ENCODE assay signal across 2 cellular contexts in the genomic region with DNA sequence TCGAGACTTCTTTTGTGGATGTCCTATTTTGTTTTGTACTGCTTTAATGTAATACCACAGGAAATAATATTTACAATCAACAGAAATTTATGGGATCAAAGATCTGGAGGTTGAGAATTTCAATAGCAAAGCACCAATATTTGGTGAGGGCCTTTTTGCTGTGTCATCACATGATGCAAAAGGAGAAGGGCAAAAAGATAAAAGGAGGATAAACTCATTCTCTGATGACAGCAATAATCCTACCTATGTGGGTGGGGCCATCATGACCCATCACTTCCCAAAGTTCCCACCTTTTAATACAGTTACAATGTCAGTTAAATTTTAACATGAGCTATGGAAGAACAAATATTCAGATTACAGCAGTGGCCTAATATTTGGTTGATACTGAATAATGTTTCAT.
TF ChIP-seq lines count a peak whose summit lies in the region.

No MANE protein-coding gene starts in this region.

TF ChIP-seq in HepG2, 621 proteins besides CTCF, POLR2A, EP300 and RAD21:
- TF ChIP-seq MAFF (IDR thresholded peaks at IDR 0.05; ENCODE audit: low read depth, low read length) (peak; percentile 40; the same call in 1 of the 2 replicates), NFE2L2 (IDR thresholded peaks at IDR 0.05; ENCODE audit: low read length) (0 out of 2 replicates have a peak, but pooled peaks have one; percentile 14), MAFK (conservative IDR thresholded peaks at IDR 0.05 in 1 of 2, IDR thresholded peaks at IDR 0.05 in 1 of 2; ENCODE audit: low read length in 2 of 2) (peak; percentile 55 to 69; a peak in 3 of 4 replicates), ZNF614 (CRISPR knock-in tag; IDR thresholded peaks at IDR 0.05; ENCODE audit: borderline replicate concordance) (no peak)
TF ChIP-seq in HepG2: peak in this region for 3.

TF ChIP-seq in IMR-90, 13 proteins besides CTCF, POLR2A, EP300 and RAD21:
- TF ChIP-seq BHLHE40 (IDR thresholded peaks at IDR 0.05; ENCODE audit: low read depth, low read length): no peak
- TF ChIP-seq NFE2L2 (IDR thresholded peaks at IDR 0.05; ENCODE audit: low read depth, low read length): 0 out of 2 replicates have a peak, but pooled peaks have one; percentile 11
- TF ChIP-seq USF2 (IDR thresholded peaks at IDR 0.05; ENCODE audit: low read depth, low read length): no peak
- peak; percentile 70 for TF ChIP-seq MAFK (IDR thresholded peaks at IDR 0.05; ENCODE audit: low read depth, low read length)
- TF ChIP-seq MXI1 (IDR thresholded peaks at IDR 0.05; ENCODE audit: borderline replicate concordance, low read depth, low read length): no peak
